23 cellular contexts compared by ENCODE assay signal in the genomic region with DNA sequence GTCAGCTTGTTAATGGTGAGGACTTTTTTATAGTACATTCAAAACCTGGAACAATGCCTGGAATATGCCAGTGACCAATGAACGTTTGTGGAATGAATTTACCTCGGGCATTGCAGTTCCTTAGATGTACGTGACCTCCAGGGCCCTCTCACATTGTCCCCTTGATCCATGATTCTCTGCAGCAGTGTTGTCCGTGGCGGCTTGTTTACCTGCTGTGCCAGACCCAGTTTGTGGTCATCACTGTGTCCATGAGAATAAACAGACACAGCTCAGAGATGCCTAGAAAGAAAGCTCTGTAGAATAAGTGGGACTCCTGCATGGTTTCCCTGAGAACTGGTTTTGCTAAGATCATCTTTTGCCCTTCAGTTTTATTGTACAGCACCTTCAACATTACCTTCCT.
"Had no signal": no experiment of that assay in that cellular context is flagged by ENCODE, and none has a peak within 500 bp of the region (broad histone marks: within the 10 kb centered on the region; RNA-seq: fewer than 3 reads in every experiment).

No MANE protein-coding gene starts in this region.

- H3K36me3 ChIP-seq: colonic mucosa, esophagus squamous epithelium, gastroesophageal sphincter, pancreas, right lobe of liver, tibial nerve had no signal

- H3K4me1 Mint-ChIP-seq: naive B cell; nephron; stimulated activated memory B cell treated with anti-CD40 and anti-IgM and Interleukin-4, amounts not matched to agents 10 μg/mL and 1 μg/mL and 100 μg/mL, for 72 hours had no signal

- H3K4me3 ChIP-seq: colonic mucosa, esophagus squamous epithelium, gastroesophageal sphincter, lung, pancreas, psoas muscle, right lobe of liver, tibial nerve had no signal

- H3K4me1 ChIP-seq: colonic mucosa, esophagus squamous epithelium, gastroesophageal sphincter, pancreas, psoas muscle, right lobe of liver, tibial nerve had no signal

- H3K27me3 Mint-ChIP-seq: naive B cell; stimulated activated memory B cell treated with anti-CD40 and anti-IgM and Interleukin-4, amounts not matched to agents 10 μg/mL and 1 μg/mL and 100 μg/mL, for 72 hours; stimulated activated naive CD8-positive, alpha-beta T cell treated with anti-CD3 and anti-CD28 coated beads, Interleukin-15, Interleukin-2, amounts not matched to agents 100 ng/mL and 50 ng/mL, for 24 hours had no signal

- H3K27ac Mint-ChIP-seq: naive B cell; nephron; stimulated activated memory B cell treated with anti-CD40 and anti-IgM and Interleukin-4, amounts not matched to agents 10 μg/mL and 1 μg/mL and 100 μg/mL, for 72 hours; stimulated activated naive CD8-positive, alpha-beta T cell treated with anti-CD3 and anti-CD28 coated beads, Interleukin-15, Interleukin-2, amounts not matched to agents 100 ng/mL and 50 ng/mL, for 24 hours had no signal

- H3K27ac ChIP-seq: colonic mucosa, esophagus squamous epithelium, gastroesophageal sphincter, pancreas, psoas muscle, right lobe of liver, tibial nerve had no signal

- H3K27me3 ChIP-seq: colonic mucosa, esophagus squamous epithelium, gastroesophageal sphincter, pancreas, right lobe of liver, tibial nerve had no signal

- ATAC-seq: gastroesophageal sphincter; left colon; left ventricle myocardium superior; pancreas; psoas muscle; right lobe of liver; stimulated activated memory B cell treated with anti-CD40 and anti-IgM and Interleukin-4, amounts not matched to agents 10 μg/mL and 1 μg/mL and 100 μg/mL, for 72 hours had no signal

- H3K4me3 Mint-ChIP-seq: naive B cell; nephron; stimulated activated memory B cell treated with anti-CD40 and anti-IgM and Interleukin-4, amounts not matched to agents 10 μg/mL and 1 μg/mL and 100 μg/mL, for 72 hours; stimulated activated naive CD8-positive, alpha-beta T cell treated with anti-CD3 and anti-CD28 coated beads, Interleukin-15, Interleukin-2, amounts not matched to agents 100 ng/mL and 50 ng/mL, for 24 hours had no signal

- DNase-seq: colonic mucosa; dermis blood vessel endothelial cell; esophagus squamous epithelium; foreskin fibroblast; left colon; left ventricle myocardium superior; mesenchymal stem cell; midbrain; naive B cell; occipital lobe; pancreas; psoas muscle; retina; right lobe of liver; stimulated activated CD4-positive, alpha-beta T cell treated with anti-CD3 and anti-CD28 coated beads, Interleukin-15, amount 100 ng/mL, for 24 hours; stimulated activated CD4-positive, alpha-beta T cell treated with anti-CD3 and anti-CD28 coated beads, Interleukin-1b, Interleukin-23, amount 100 ng/mL, for 48 hours; stimulated activated CD4-positive, alpha-beta T cell treated with anti-CD3 and anti-CD28 coated beads, Interleukin-4, amount 100 ng/mL, for 24 hours had no signal

- H3K9me3 ChIP-seq: colonic mucosa, gastroesophageal sphincter, pancreas, psoas muscle, right lobe of liver, tibial nerve had no signal

- H3K36me3 Mint-ChIP-seq: naive B cell; stimulated activated memory B cell treated with anti-CD40 and anti-IgM and Interleukin-4, amounts not matched to agents 10 μg/mL and 1 μg/mL and 100 μg/mL, for 72 hours had no signal

- H3K9me3 Mint-ChIP-seq: nephron had no signal
